In the genomic region with DNA sequence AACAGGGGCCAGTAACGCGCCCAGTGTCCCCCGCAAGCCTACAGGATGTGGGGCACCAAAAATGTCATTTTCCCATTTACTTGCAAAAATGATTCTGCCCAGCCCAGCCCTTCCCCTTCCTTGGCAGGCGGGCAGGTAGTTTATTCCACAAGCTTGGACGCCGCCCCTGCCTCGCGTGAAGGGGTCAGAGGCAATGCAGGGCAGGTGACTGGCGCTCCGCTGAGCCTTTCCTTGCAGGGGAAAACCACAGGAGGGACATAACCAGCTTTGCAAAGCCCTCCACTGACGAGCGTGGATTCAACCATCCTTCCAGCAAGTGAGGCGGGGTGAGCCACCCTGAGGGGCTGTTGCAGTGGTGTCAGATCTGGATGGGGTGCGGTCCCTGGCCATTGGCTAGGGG, we compare ENCODE assay signal across 31 cellular contexts. TPM values are rescaled to one million over a fixed set of nuclear protein-coding genes. Genes with fewer than 3 reads are reported as not detected.
"Had no signal": no experiment of that assay in that cellular context is flagged by ENCODE, and none has a peak within 500 bp of the region (broad histone marks: within the 10 kb centered on the region; RNA-seq: fewer than 3 reads in every experiment).

No MANE protein-coding gene starts in this region.

- H3K4me3 Mint-ChIP-seq: dendritic cell treated with granulocyte-macrophage colony-stimulating factor and Interleukin-4, amounts not matched to agents 40 ng/mL and 50 ng/mL, for 4 days; effector memory CD8-positive, alpha-beta T cell; endodermal cell; memory B cell had no signal

- H3K9me3 Mint-ChIP-seq: effector memory CD8-positive, alpha-beta T cell; endodermal cell had no signal

- FAIRE-seq: endometrium, islet of Langerhans, keratinocyte had no signal

- H3K9me3 ChIP-seq: colonic mucosa, esophagus squamous epithelium, gastrocnemius medialis, heart left ventricle had no signal

- H3K4me1 ChIP-seq: gastrocnemius medialis had no signal

- H3K36me3 ChIP-seq: colonic mucosa, gastrocnemius medialis, heart left ventricle had no signal

- H3K36me3 Mint-ChIP-seq: memory B cell had no signal

- DNase-seq: cerebellar nuclear complex; colonic mucosa; cortex of kidney; effector CD8-positive, alpha-beta T cell; effector memory CD8-positive, alpha-beta T cell; endodermal cell; erythroblast; esophagus squamous epithelium; foreskin fibroblast; foreskin melanocyte; gastrocnemius medialis; hippocampal formation; left colon; mammary epithelial cell; mesendoderm; midbrain had no signal

- H3K27ac ChIP-seq: colonic mucosa, epithelial cell of prostate, esophagus squamous epithelium, gastrocnemius medialis, heart left ventricle had no signal

- H3K27me3 ChIP-seq: colonic mucosa, esophagus squamous epithelium, gastrocnemius medialis, heart left ventricle had no signal

- H3K27me3 Mint-ChIP-seq: effector memory CD8-positive, alpha-beta T cell had no signal

- H3K4me3 ChIP-seq: colonic mucosa, gastrocnemius medialis, heart left ventricle, lung had no signal

- ATAC-seq: effector memory CD8-positive, alpha-beta T cell; esophagus mucosa; gastrocnemius medialis; heart left ventricle; left ventricle myocardium superior had no signal

- H3K27ac Mint-ChIP-seq: dendritic cell treated with granulocyte-macrophage colony-stimulating factor and Interleukin-4, amounts not matched to agents 40 ng/mL and 50 ng/mL, for 4 days; effector memory CD8-positive, alpha-beta T cell; endodermal cell; memory B cell had no signal

RNA-seq across cellular contexts. Expression of a gene that starts 5.3 kb away (rescaled TPM):
- total RNA-seq: chondrocyte, dermis microvascular lymphatic vessel endothelial cell, gastrocnemius medialis, left ventricle myocardium superior, mononuclear cell had no signal

RNA-seq across cellular contexts. Expression of a gene that starts 15.4 kb away (rescaled TPM):
- total RNA-seq: chondrocyte, dermis microvascular lymphatic vessel endothelial cell, endodermal cell, esophagus squamous epithelium, heart left ventricle, kidney epithelial cell, left ventricle myocardium superior, mammary epithelial cell, mononuclear cell had no signal
- polyA plus RNA-seq: heart left ventricle, keratinocyte, mammary epithelial cell had no signal

RNA-seq across cellular contexts. Expression of a gene that starts 22.1 kb away (rescaled TPM):
- total RNA-seq: chondrocyte, dermis microvascular lymphatic vessel endothelial cell, esophagus mucosa, esophagus squamous epithelium, heart left ventricle, lower leg skin, mammary epithelial cell, mononuclear cell had no signal
- polyA plus RNA-seq: keratinocyte, mammary epithelial cell had no signal
